ENCODE assay signal across 1 cellular context in genomic region chr3:185309309-185309708, GRCh38.
TF ChIP-seq lines count a peak whose summit lies in the region.

No MANE protein-coding gene starts in this region.

TF ChIP-seq in HepG2, 621 proteins besides CTCF, POLR2A, EP300 and RAD21 (continued from another document):
- no peak for TF ChIP-seq ZNF639 (CRISPR knock-in tag; conservative IDR thresholded peaks at IDR 0.05)
- no peak for TF ChIP-seq KAT8 (CRISPR knock-in tag; IDR thresholded peaks at IDR 0.05)
- no peak for TF ChIP-seq RBFOX2 (IDR thresholded peaks at IDR 0.05; ENCODE audit: low read depth, low read length)
- TF ChIP-seq HDAC1 (CRISPR knock-in tag; IDR thresholded peaks at IDR 0.05), result no peak
- TF ChIP-seq CSRNP2 (CRISPR knock-in tag; conservative IDR thresholded peaks at IDR 0.05; ENCODE audit: low read depth), result no peak
- TF ChIP-seq ZNF703 (CRISPR knock-in tag; IDR thresholded peaks at IDR 0.05; ENCODE audit: borderline replicate concordance), result no peak
